ENCODE assay signal across 1 cellular context in the genomic region with DNA sequence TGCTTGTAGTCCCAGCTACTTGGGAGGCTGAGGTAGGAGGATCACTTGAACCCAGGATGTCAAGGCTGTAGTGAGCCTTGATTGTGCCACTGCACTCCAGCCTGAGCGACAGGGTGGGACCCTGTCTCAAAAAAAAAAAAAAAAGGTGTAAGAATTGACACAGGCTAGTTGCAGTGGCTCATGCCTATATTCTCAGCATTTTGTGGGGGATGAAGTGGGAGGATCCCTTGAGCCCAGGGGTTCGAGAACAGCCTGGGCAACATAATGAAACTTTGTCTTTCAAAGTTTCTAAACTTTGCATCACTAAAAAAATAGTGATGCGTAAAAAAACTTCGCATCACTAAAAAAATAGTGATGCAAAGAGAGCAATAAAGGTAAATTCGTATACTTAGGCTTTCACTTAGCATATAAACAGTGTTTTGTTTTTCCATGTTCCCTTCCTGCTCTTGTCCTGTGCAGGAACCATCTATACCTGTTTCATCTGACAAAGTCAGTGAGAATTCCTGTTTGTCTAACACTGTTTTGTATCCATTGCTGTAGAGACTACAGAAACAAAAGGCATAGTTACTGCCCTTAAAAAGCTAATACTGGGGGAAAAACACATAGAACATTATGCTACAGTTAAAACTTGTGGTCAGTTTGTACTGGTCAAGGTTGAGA.
TF ChIP-seq lines count a peak whose summit lies in the region.

No MANE protein-coding gene starts in this region.

TF ChIP-seq in GM23338, 12 proteins besides CTCF, POLR2A, EP300 and RAD21 (continued from another document):
- TF ChIP-seq REST (IDR thresholded peaks at IDR 0.05; ENCODE audit: unreplicated experiment) (no peak), EZH2phosphoT487 (IDR thresholded peaks at IDR 0.05; ENCODE audit: unreplicated experiment) (no peak)
